11 cellular contexts compared by ENCODE assay signal in the genomic region with DNA sequence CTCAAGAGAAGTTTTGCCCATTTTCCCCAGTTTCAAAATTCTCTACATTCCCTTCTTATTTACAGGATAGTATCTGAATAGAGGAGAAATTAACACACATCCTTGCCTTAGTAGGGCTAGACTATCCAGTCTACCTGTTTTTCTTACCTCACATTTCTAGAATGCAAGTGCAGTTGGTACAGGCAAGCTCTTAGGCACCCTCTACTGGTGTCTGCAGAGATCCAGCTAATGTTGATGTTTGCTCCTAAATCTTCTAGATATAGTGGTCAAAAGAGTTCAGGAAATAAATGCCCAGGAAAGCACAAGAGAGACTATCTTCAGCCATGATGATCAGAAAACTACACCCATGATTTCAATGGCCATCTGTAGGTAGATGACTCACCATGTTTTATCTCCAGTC.
DNase-seq lines count a peak whose midpoint lies in the region; ATAC-seq and TF ChIP-seq lines count a peak whose summit lies in the region.
"Had no signal": no experiment of that assay in that cellular context is flagged by ENCODE, and none has a peak within 500 bp of the region (broad histone marks: within the 10 kb centered on the region; RNA-seq: fewer than 3 reads in every experiment).

No MANE protein-coding gene starts in this region.

- no peaks in the 10 kb centered on the region for H3K9me3 Mint-ChIP-seq in endodermal cell
- H3K9me3 Mint-ChIP-seq in activated naive CD8-positive, alpha-beta T cell treated with anti-CD3 and anti-CD28 coated beads for 36 hours: peaks cover 8% of the 10 kb centered on the region
- H3K9me3 Mint-ChIP-seq: activated T-cell treated with anti-CD3 and anti-CD28 coated beads, Interleukin-2, amount 50 U/mL, for 24 hours had no signal

- peaks cover 6% of the 10 kb centered on the region for H3K27me3 Mint-ChIP-seq in endodermal cell (ENCODE audit: insufficient read depth)
- peaks cover 6% of the 10 kb centered on the region for H3K27me3 Mint-ChIP-seq in activated naive CD8-positive, alpha-beta T cell treated with anti-CD3 and anti-CD28 coated beads for 36 hours

- DNase-seq in SIG-M5 treated with dmso at 0.1 percent for 504 hours (lab: John Stamatoyannopoulos, UW; ENCODE audit: unreplicated experiment): peak; percentile 11
- DNase-seq in SIG-M5 (lab: John Stamatoyannopoulos, UW): no peak
- peak; percentile 32 for DNase-seq in NCI-H82 (lab: John Stamatoyannopoulos, UW)
- peak; percentile 59 for DNase-seq in endodermal cell
- DNase-seq in smooth muscle cell (lab: John Stamatoyannopoulos, UW; ENCODE audit: unreplicated experiment): no peak
- DNase-seq in activated effector memory CD4-positive, alpha-beta T cell treated with anti-CD3 and anti-CD28 coated beads, Interleukin-2, amount 50 U/mL, for 16 hours: no peak
- DNase-seq in activated naive CD8-positive, alpha-beta T cell treated with anti-CD3 and anti-CD28 coated beads for 36 hours: no peak
- DNase-seq: activated T-cell treated with anti-CD3 and anti-CD28 coated beads, Interleukin-2, amount 50 U/mL, for 24 hours; substantia nigra had no signal

- H3K36me3 Mint-ChIP-seq in endodermal cell (ENCODE audit: low read depth): no peaks in the 10 kb centered on the region
- H3K36me3 Mint-ChIP-seq in activated naive CD8-positive, alpha-beta T cell treated with anti-CD3 and anti-CD28 coated beads for 36 hours: no peaks in the 10 kb centered on the region
- H3K36me3 Mint-ChIP-seq: memory B cell had no signal

- H3K27me3 ChIP-seq in endodermal cell (ENCODE audit: control insufficient read depth, insufficient read depth, low read length, poor library complexity, severe bottlenecking) (no peaks in the 10 kb centered on the region), smooth muscle cell (ENCODE audit: low read depth) (no peaks in the 10 kb centered on the region)

- H4K20me1 ChIP-seq in smooth muscle cell (ENCODE audit: low read depth): no peaks in the 10 kb centered on the region

- peaks cover 3% of the 10 kb centered on the region for H3K4me1 Mint-ChIP-seq in endodermal cell
- H3K4me1 Mint-ChIP-seq in activated naive CD8-positive, alpha-beta T cell treated with anti-CD3 and anti-CD28 coated beads for 36 hours: no peaks in the 10 kb centered on the region
- H3K4me1 Mint-ChIP-seq: memory B cell had no signal

- TF ChIP-seq CTCF in endodermal cell (conservative IDR thresholded peaks at IDR 0.05) (peak; percentile 71), smooth muscle cell (IDR thresholded peaks at IDR 0.05; ENCODE audit: borderline replicate concordance, insufficient read depth, poor library complexity, severe bottlenecking) (peak; percentile 35)

- no peak for ATAC-seq in GM18907 (IDR thresholded peaks at IDR 0.05; ENCODE audit: unreplicated experiment)

- H3K4me1 ChIP-seq in endodermal cell (ENCODE audit: control insufficient read depth, insufficient read depth, low read length) (no peaks in the 10 kb centered on the region), smooth muscle cell (ENCODE audit: low read depth) (no peaks in the 10 kb centered on the region)

- H3K36me3 ChIP-seq in endodermal cell (ENCODE audit: control insufficient read depth, insufficient read depth, low read length) (no peaks in the 10 kb centered on the region), smooth muscle cell (ENCODE audit: low read depth) (no peaks in the 10 kb centered on the region)

- H3K9ac ChIP-seq in endodermal cell (ENCODE audit: extremely low read depth, low read length, poor library complexity, severe bottlenecking) (no peak overlapping the region), smooth muscle cell (ENCODE audit: low read depth) (no peak overlapping the region)

- no peaks in the 10 kb centered on the region for H3F3A ChIP-seq in smooth muscle cell (ENCODE audit: low read depth)

- H2AFZ ChIP-seq in smooth muscle cell (ENCODE audit: low read depth): no peak overlapping the region

- H3K9me3 ChIP-seq in endodermal cell (ENCODE audit: control insufficient read depth, low read length): no peaks in the 10 kb centered on the region
- no peaks in the 10 kb centered on the region for H3K9me3 ChIP-seq in smooth muscle cell (replicated peaks; ENCODE audit: low read depth)

- no peak overlapping the region for H3K27ac ChIP-seq in endodermal cell (ENCODE audit: low read depth, low read length)
- no peak overlapping the region for H3K27ac ChIP-seq in smooth muscle cell (ENCODE audit: low read depth)

- H3K27ac Mint-ChIP-seq in endodermal cell: no peak overlapping the region
- no peak overlapping the region for H3K27ac Mint-ChIP-seq in activated naive CD8-positive, alpha-beta T cell treated with anti-CD3 and anti-CD28 coated beads for 36 hours
- H3K27ac Mint-ChIP-seq: activated T-cell treated with anti-CD3 and anti-CD28 coated beads, Interleukin-2, amount 50 U/mL, for 24 hours; memory B cell had no signal

- H3K4me3 ChIP-seq in endodermal cell (ENCODE audit: low read length) (no peak overlapping the region), smooth muscle cell (no peak overlapping the region)

- H3K4me3 Mint-ChIP-seq in endodermal cell: no peak overlapping the region
- no peak overlapping the region for H3K4me3 Mint-ChIP-seq in activated naive CD8-positive, alpha-beta T cell treated with anti-CD3 and anti-CD28 coated beads for 36 hours
- H3K4me3 Mint-ChIP-seq: activated T-cell treated with anti-CD3 and anti-CD28 coated beads, Interleukin-2, amount 50 U/mL, for 24 hours; memory B cell had no signal

- no peak overlapping the region for H3K4me2 ChIP-seq in smooth muscle cell

- no peaks in the 10 kb centered on the region for H3K79me2 ChIP-seq in smooth muscle cell (ENCODE audit: low read depth)

Comparison
In these comparisons a context has a peak if more than half of its experiments do, and no peak if none do; other contexts are left out.
1. DNase-seq: peak in SIG-M5 treated with dmso at 0.1 percent for 504 hours (single experiment), NCI-H82 (single experiment) and endodermal cell (single experiment); none in SIG-M5 (single experiment), smooth muscle cell (single experiment), activated effector memory CD4-positive, alpha-beta T cell treated with anti-CD3 and anti-CD28 coated beads, Interleukin-2, amount 50 U/mL, for 16 hours (single experiment) and activated naive CD8-positive, alpha-beta T cell treated with anti-CD3 and anti-CD28 coated beads for 36 hours (single experiment).